Comparison of ENCODE assay signal across 12 cellular contexts in genomic region chr14:72608391-72609204, GRCh38.
DNase-seq lines count a peak whose midpoint lies in the region; ATAC-seq and TF ChIP-seq lines count a peak whose summit lies in the region.
"Had no signal": no experiment of that assay in that cellular context is flagged by ENCODE, and none has a peak within 500 bp of the region (broad histone marks: within the 10 kb centered on the region; RNA-seq: fewer than 3 reads in every experiment).

No MANE protein-coding gene starts in this region.

- no peaks in the 10 kb centered on the region for H3K27me3 ChIP-seq in IMR-90 (ENCODE audit: control insufficient read depth, insufficient read depth, low read length)
- H3K27me3 ChIP-seq: pancreas, Peyer's patch had no signal

- H3K4ac ChIP-seq in IMR-90 (ENCODE audit: low read depth, low read length): peak overlapping the region; percentile 100

- H3K27ac ChIP-seq in IMR-90 (ENCODE audit: insufficient read depth, low read length) (peak overlapping the region; percentile 95), mesodermal cell (ENCODE audit: low read depth, low read length, severe bottlenecking) (peak overlapping the region; percentile 98)
- H3K27ac ChIP-seq: pancreas, Peyer's patch had no signal

- H3K36me3 Mint-ChIP-seq in activated T-helper 1 cell treated with anti-CD3 and anti-CD28 coated beads, Interleukin-12 subunit alpha, Interleukin-12 subunit beta, Interleukin-2, Interleukin-4 antibody, amounts not matched to agents 30 ng/mL and 10 ng/mL and 1 ng/mL, durations not matched to agents 14 hours and 24 hours and 36 hours (ENCODE audit: low read depth): no peaks in the 10 kb centered on the region

- H3K56ac ChIP-seq in IMR-90 (ENCODE audit: extremely low read depth, insufficient read depth, low read length): peak overlapping the region; percentile 98

- in situ Hi-C loops in IMR-90 (cut with MboI; ENCODE audit: low sequenced_read_pairs): loop anchor here (10.0 kb wide), 1 partner anchor 84 kb away; no protein-coding TSS in a partner anchor

- H3K18ac ChIP-seq in IMR-90 (ENCODE audit: low read depth, low read length): peak overlapping the region; percentile 99

- no TSS peak for BruUV-seq in IMR-90 (replicated peaks; lab: Mats Ljungman, UMichigan)

- peak overlapping the region; percentile 99 for H3K14ac ChIP-seq in IMR-90 (replicated peaks; ENCODE audit: low read depth, low read length)

- H3K9me3 Mint-ChIP-seq in activated T-helper 1 cell treated with anti-CD3 and anti-CD28 coated beads, Interleukin-12 subunit alpha, Interleukin-12 subunit beta, Interleukin-2, Interleukin-4 antibody, amounts not matched to agents 30 ng/mL and 10 ng/mL and 1 ng/mL, durations not matched to agents 14 hours and 24 hours and 36 hours: no peaks in the 10 kb centered on the region

- DNase-seq in AG09309 (ENCODE audit: low read depth): peak; percentile 81
- peak; percentile 97 for DNase-seq in IMR-90
- peak; percentile 91 for DNase-seq in choroid plexus epithelial cell (ENCODE audit: low read depth)
- DNase-seq in activated T-helper 1 cell treated with anti-CD3 and anti-CD28 coated beads, Interleukin-12 subunit alpha, Interleukin-12 subunit beta, Interleukin-2, Interleukin-4 antibody, amounts not matched to agents 30 ng/mL and 10 ng/mL and 1 ng/mL, durations not matched to agents 14 hours and 24 hours and 36 hours (ENCODE audit: low spot score): no peak
- no peak for DNase-seq in stimulated activated CD4-positive, alpha-beta T cell treated with anti-CD3 and anti-CD28 coated beads, Interleukin-4, amount 100 ng/mL, for 24 hours
- DNase-seq: DND-41; pancreas; Peyer's patch; stimulated activated naive CD4-positive, alpha-beta T cell had no signal

- peak overlapping the region; percentile 99; the same call in 2 of the 3 replicates for H2BK15ac ChIP-seq in IMR-90 (ENCODE audit: low read depth, low read length)

- no CpG with 5 or more reads among the region's 8 CpGs for WGBS in IMR-90 (ENCODE audit: extremely low coverage in 2 of 2, insufficient read length in 1 of 2), 2 experiments
- 77 to 81% methylated on average over 5 to 6 of the region's 8 CpGs for WGBS in mesodermal cell (ENCODE audit: insufficient coverage in 2 of 2), 2 experiments

- peak overlapping the region; percentile 100 for H4K91ac ChIP-seq in IMR-90 (ENCODE audit: insufficient read depth, low read depth, low read length)

- H2BK20ac ChIP-seq in IMR-90 (ENCODE audit: low read depth, low read length): peak overlapping the region; percentile 100

- peak overlapping the region; percentile 98 for H2AK9ac ChIP-seq in IMR-90 (replicated peaks; ENCODE audit: low read depth, low read length, poor library complexity)

- dilution Hi-C loops in IMR-90 (cut with HindIII; ENCODE audit: low sequenced_read_pairs, unreplicated experiment): no loop called here

- TF ChIP-seq RAD21 in IMR-90 (IDR thresholded peaks at IDR 0.05; ENCODE audit: low read length): no peak; the same call in 1 of the 2 replicates

- H3K9me3 ChIP-seq in IMR-90 (ENCODE audit: control insufficient read depth, insufficient read depth, low read length) (no peaks in the 10 kb centered on the region), mesodermal cell (ENCODE audit: control insufficient read depth, low read length) (no peaks in the 10 kb centered on the region)
- H3K9me3 ChIP-seq: pancreas, Peyer's patch had no signal

- intact Hi-C loops in IMR-90 (cut with micrococcal nuclease): loop anchor here (1.0 to 5.0 kb wide), 3 partner anchors 57 to 284 kb away; partner anchors contain the start of gene DPF3
- intact Hi-C loops in activated T-helper 1 cell treated with anti-CD3 and anti-CD28 coated beads, Interleukin-12 subunit alpha, Interleukin-12 subunit beta, Interleukin-2, Interleukin-4 antibody, amounts not matched to agents 30 ng/mL and 10 ng/mL and 1 ng/mL, durations not matched to agents 14 hours and 24 hours and 36 hours (cut with micrococcal nuclease): no loop called here

- H4K20me1 ChIP-seq in IMR-90 (ENCODE audit: insufficient read depth, low read length): no peaks in the 10 kb centered on the region

- H2AFZ ChIP-seq in IMR-90 (replicated peaks; ENCODE audit: low read length, poor library complexity): peak overlapping the region; percentile 79

- peaks cover 27% of the 10 kb centered on the region for H3K4me1 ChIP-seq in IMR-90 (ENCODE audit: control insufficient read depth, insufficient read depth, low read length)
- H3K4me1 ChIP-seq in mesodermal cell (ENCODE audit: control insufficient read depth, insufficient read depth, low read length, poor library complexity, severe bottlenecking): peaks cover 35% of the 10 kb centered on the region
- H3K4me1 ChIP-seq: Peyer's patch had no signal

- peak overlapping the region; percentile 99 for H2BK5ac ChIP-seq in IMR-90 (ENCODE audit: low read depth, low read length, poor library complexity, severe bottlenecking)

- H3K9ac ChIP-seq in IMR-90 (ENCODE audit: low read depth, low read length): peak overlapping the region; percentile 75

- peak overlapping the region; percentile 99 for H4K5ac ChIP-seq in IMR-90 (ENCODE audit: low read depth, low read length)

- POLR2A ChIA-PET in IMR-90 (lab: Charles Lee; ENCODE audit: unreplicated experiment): interaction anchor here (0.5 to 1.2 kb wide), 5 partner anchors 9 to 213 kb away, joined by 3 to 4 read pairs (median 4); no protein-coding TSS in a partner anchor

- H2AK5ac ChIP-seq in IMR-90 (ENCODE audit: low read depth, low read length): peak overlapping the region; percentile 99

- peaks cover 21% of the 10 kb centered on the region for H3K27me3 Mint-ChIP-seq in activated T-helper 1 cell treated with anti-CD3 and anti-CD28 coated beads, Interleukin-12 subunit alpha, Interleukin-12 subunit beta, Interleukin-2, Interleukin-4 antibody, amounts not matched to agents 30 ng/mL and 10 ng/mL and 1 ng/mL, durations not matched to agents 14 hours and 24 hours and 36 hours (ENCODE audit: insufficient read depth)

- TF ChIP-seq POLR2A in IMR-90 (IDR thresholded peaks at IDR 0.05; ENCODE audit: low read depth, low read length): no peak

- no peak for TF ChIP-seq CTCF in AG09309 (IDR thresholded peaks at IDR 0.05; ENCODE audit: control insufficient read depth, insufficient read depth, low read depth, low read length, missing control alignments)
- TF ChIP-seq CTCF in IMR-90 (conservative IDR thresholded peaks at IDR 0.05; ENCODE audit: low read depth, low read length): 0 out of 2 replicates have a peak, but pooled peaks have one; percentile 4
- peak; percentile 2 for TF ChIP-seq CTCF in choroid plexus epithelial cell (conservative IDR thresholded peaks at IDR 0.05; ENCODE audit: low read depth, low read length)

- peaks cover 0 to 30% of the 10 kb centered on the region in 2 experiments; a peak in 2 of 4 replicates for H3K79me1 ChIP-seq in IMR-90 (ENCODE audit: low read depth in 1 of 2, low read length in 2 of 2)

- H3K27ac Mint-ChIP-seq in activated T-helper 1 cell treated with anti-CD3 and anti-CD28 coated beads, Interleukin-12 subunit alpha, Interleukin-12 subunit beta, Interleukin-2, Interleukin-4 antibody, amounts not matched to agents 30 ng/mL and 10 ng/mL and 1 ng/mL, durations not matched to agents 14 hours and 24 hours and 36 hours: no peak overlapping the region

- peak overlapping the region; percentile 93 to 100 for H4K8ac ChIP-seq in IMR-90 (ENCODE audit: low read depth in 2 of 2, low read length in 2 of 2)

- H3K4me1 Mint-ChIP-seq in activated T-helper 1 cell treated with anti-CD3 and anti-CD28 coated beads, Interleukin-12 subunit alpha, Interleukin-12 subunit beta, Interleukin-2, Interleukin-4 antibody, amounts not matched to agents 30 ng/mL and 10 ng/mL and 1 ng/mL, durations not matched to agents 14 hours and 24 hours and 36 hours (ENCODE audit: low read depth): peaks cover 11% of the 10 kb centered on the region

- peak; percentile 76 for ATAC-seq in IMR-90 (ENCODE audit: low read depth)
- ATAC-seq in GM19463 (IDR thresholded peaks at IDR 0.05; ENCODE audit: unreplicated experiment): no peak
- ATAC-seq in GM18502 (IDR thresholded peaks at IDR 0.05; ENCODE audit: poor library complexity, unreplicated experiment): no peak

- no peak overlapping the region for H3K4me3 ChIP-seq in AG09309 (ENCODE audit: control insufficient read depth, low read depth, low read length)
- no peak overlapping the region for H3K4me3 ChIP-seq in IMR-90 (ENCODE audit: insufficient read depth, low read depth, low read length)
- H3K4me3 ChIP-seq in choroid plexus epithelial cell (ENCODE audit: low read depth, low read length): no peak overlapping the region
- H3K4me3 ChIP-seq in mesodermal cell (ENCODE audit: extremely low read depth, insufficient read depth, low read length, poor library complexity, severe bottlenecking): no peak overlapping the region
- H3K4me3 ChIP-seq: pancreas, Peyer's patch had no signal

- H2BK120ac ChIP-seq in IMR-90 (ENCODE audit: low read depth, low read length): peak overlapping the region; percentile 100

- H3K36me3 ChIP-seq in IMR-90 (ENCODE audit: control insufficient read depth, insufficient read depth, low read length) (no peaks in the 10 kb centered on the region), mesodermal cell (ENCODE audit: control insufficient read depth, insufficient read depth, low read length) (no peaks in the 10 kb centered on the region)
- H3K36me3 ChIP-seq: pancreas, Peyer's patch had no signal

- no peak overlapping the region for H3K4me3 Mint-ChIP-seq in activated T-helper 1 cell treated with anti-CD3 and anti-CD28 coated beads, Interleukin-12 subunit alpha, Interleukin-12 subunit beta, Interleukin-2, Interleukin-4 antibody, amounts not matched to agents 30 ng/mL and 10 ng/mL and 1 ng/mL, durations not matched to agents 14 hours and 24 hours and 36 hours

- H3K4me2 ChIP-seq in IMR-90 (ENCODE audit: low read depth, low read length): peak overlapping the region; percentile 69

- CTCF ChIA-PET in IMR-90 (lab: Yijun Ruan, JAX): interaction anchor here (0.6 to 1.2 kb wide), 5 partner anchors 33 to 255 kb away, joined by 3 to 5 read pairs (median 3); no protein-coding TSS in a partner anchor

- H3K23ac ChIP-seq in IMR-90 (ENCODE audit: low read depth, low read length): peak overlapping the region; percentile 100

- H3K9me1 ChIP-seq in IMR-90 (ENCODE audit: insufficient read depth, low read length): peaks cover 29% of the 10 kb centered on the region

TF ChIP-seq in IMR-90, 13 proteins besides CTCF, POLR2A, EP300 and RAD21 (continues in another document):
- no peak for TF ChIP-seq ELK1 (IDR thresholded peaks at IDR 0.05; ENCODE audit: borderline replicate concordance, low read depth, low read length)
- TF ChIP-seq SMC3 (IDR thresholded peaks at IDR 0.05; ENCODE audit: low read depth, low read length): peak; percentile 36
- peak; percentile 89 for TF ChIP-seq NFE2L2 (IDR thresholded peaks at IDR 0.05; ENCODE audit: low read depth, low read length)

Comparison
In these comparisons a context has a peak if more than half of its experiments do, and no peak if none do; other contexts are left out.
1. DNase-seq: peak in AG09309 (single experiment), IMR-90 (single experiment) and choroid plexus epithelial cell (single experiment); none in activated T-helper 1 cell treated with anti-CD3 and anti-CD28 coated beads, Interleukin-12 subunit alpha, Interleukin-12 subunit beta, Interleukin-2, Interleukin-4 antibody, amounts not matched to agents 30 ng/mL and 10 ng/mL and 1 ng/mL, durations not matched to agents 14 hours and 24 hours and 36 hours (single experiment) and stimulated activated CD4-positive, alpha-beta T cell treated with anti-CD3 and anti-CD28 coated beads, Interleukin-4, amount 100 ng/mL, for 24 hours (single experiment).